Comparison of ENCODE assay signal across 8 cellular contexts in the genomic region with DNA sequence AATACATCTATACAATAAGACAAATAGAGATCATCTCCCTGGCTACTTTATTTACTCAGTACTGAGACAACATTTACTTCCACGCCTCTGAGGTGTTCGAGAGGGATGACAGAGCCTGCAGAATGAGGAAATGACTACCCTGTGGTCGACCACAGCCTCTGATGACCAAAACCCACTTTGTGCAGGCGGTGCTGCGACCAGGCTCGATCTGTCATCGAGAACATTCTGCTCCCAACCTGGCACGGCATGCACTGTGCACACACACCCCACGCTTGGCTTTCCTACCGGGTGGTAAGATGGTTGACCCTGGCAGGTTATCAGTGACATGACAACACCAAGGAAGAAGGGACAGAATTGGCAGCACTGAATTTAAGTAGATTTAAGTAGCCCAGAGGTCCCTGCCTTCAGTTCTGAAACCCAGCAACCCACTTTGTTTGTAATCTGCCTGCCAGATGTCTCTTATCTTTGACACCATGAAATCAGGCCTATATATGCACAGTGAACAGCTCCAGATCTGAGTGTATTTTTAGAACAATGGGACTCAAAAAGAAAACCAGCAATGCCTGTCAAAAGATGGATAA. TPM values are rescaled to one million over a fixed set of nuclear protein-coding genes. Genes with fewer than 3 reads are reported as not detected.
DNase-seq lines count a peak whose midpoint lies in the region; ATAC-seq and TF ChIP-seq lines count a peak whose summit lies in the region.

No MANE protein-coding gene starts in this region.

- peak overlapping the region in 2 of 4 donors; percentile 35 to 87 for H3K4me3 Mint-ChIP-seq in IgD-negative memory B cell
- H3K4me3 Mint-ChIP-seq in endothelial cell (ENCODE audit: unreplicated experiment), result no peak overlapping the region

- H3K36me3 Mint-ChIP-seq in IgD-negative memory B cell (peaks cover 27% of the 10 kb centered on the region), endothelial cell (ENCODE audit: low read depth, unreplicated experiment) (peaks cover 17% of the 10 kb centered on the region)

- no peak overlapping the region for H3K4me3 ChIP-seq in effector memory CD4-positive, alpha-beta T cell (ENCODE audit: insufficient read depth, low read depth, low read length, poor library complexity, severe bottlenecking)
- no peak overlapping the region for H3K4me3 ChIP-seq in neutrophil (ENCODE audit: low read depth in 1 of 2, low read length in 1 of 2)

- no peaks in the 10 kb centered on the region for H3K9me3 ChIP-seq in effector memory CD4-positive, alpha-beta T cell (ENCODE audit: control insufficient read depth, low read length)
- no peaks in the 10 kb centered on the region for H3K9me3 ChIP-seq in neutrophil

- H3K9me3 Mint-ChIP-seq in IgD-negative memory B cell (no peaks in the 10 kb centered on the region), endothelial cell (ENCODE audit: unreplicated experiment) (no peaks in the 10 kb centered on the region)

- H3K4me1 Mint-ChIP-seq in IgD-negative memory B cell (peaks cover 16 to 23% (median 21%) of the 10 kb centered on the region in 3 donors), endothelial cell (ENCODE audit: unreplicated experiment) (peaks cover 37% of the 10 kb centered on the region)

- no peaks in the 10 kb centered on the region for H3K4me1 ChIP-seq in effector memory CD4-positive, alpha-beta T cell (ENCODE audit: control insufficient read depth, insufficient read depth, low read length, poor library complexity, severe bottlenecking)
- H3K4me1 ChIP-seq in neutrophil (ENCODE audit: control insufficient read depth in 1 of 2, insufficient read depth in 1 of 2, low read depth in 1 of 2, low read length in 1 of 2), result peaks cover 9 to 12% of the 10 kb centered on the region in 2 experiments

- no peaks in the 10 kb centered on the region for H3K27me3 ChIP-seq in effector memory CD4-positive, alpha-beta T cell (replicated peaks; ENCODE audit: control insufficient read depth, insufficient read depth, low read length, poor library complexity, severe bottlenecking)
- H3K27me3 ChIP-seq in neutrophil, result no peaks in the 10 kb centered on the region

- ATAC-seq in GM21529 (IDR thresholded peaks at IDR 0.05; ENCODE audit: unreplicated experiment) (peak; percentile 90), omental fat pad (ENCODE audit: low FRiP score) (no peak)

- H3K36me3 ChIP-seq in effector memory CD4-positive, alpha-beta T cell (ENCODE audit: control insufficient read depth, insufficient read depth, low read length), result peaks cover 34% of the 10 kb centered on the region
- peaks cover 74% of the 10 kb centered on the region for H3K36me3 ChIP-seq in neutrophil

- TF ChIP-seq CTCF in neutrophil (IDR thresholded peaks at IDR 0.05) (no peak), endothelial cell (IDR thresholded peaks at IDR 0.05; ENCODE audit: unreplicated experiment) (no peak), omental fat pad (IDR thresholded peaks at IDR 0.05) (no peak)

- H3K27me3 Mint-ChIP-seq in IgD-negative memory B cell (no peaks in the 10 kb centered on the region), endothelial cell (ENCODE audit: unreplicated experiment) (no peaks in the 10 kb centered on the region)

- DNase-seq in GM03348 (ENCODE audit: low spot score) (peak; percentile 55), endothelial cell (ENCODE audit: low spot score) (no peak), omental fat pad (ENCODE audit: low spot score) (no peak)
- DNase-seq in activated CD4-positive, CD25-positive, alpha-beta regulatory T cell treated with anti-CD3 and anti-CD28 coated beads, Interleukin-2, amount 50 U/mL, for 72 hours, result peak; percentile 54
- DNase-seq in effector memory CD4-positive, alpha-beta T cell, result peak in 2 of 3 donors; percentile 9 to 17

- peak overlapping the region; percentile 12 for H3K27ac ChIP-seq in effector memory CD4-positive, alpha-beta T cell (ENCODE audit: insufficient read depth, low read length, poor library complexity, severe bottlenecking)
- H3K27ac ChIP-seq in neutrophil, result peak overlapping the region; percentile 15

- H3K27ac Mint-ChIP-seq in IgD-negative memory B cell (peak overlapping the region; percentile 23 to 86 (median 51)), endothelial cell (ENCODE audit: unreplicated experiment) (no peak overlapping the region)

RNA-seq across cellular contexts. Expression of a gene that starts 42.6 kb away (rescaled TPM):
- polyA plus RNA-seq in IgD-negative memory B cell, result 14.4 TPM
- 31.9 TPM for total RNA-seq in endothelial cell (ENCODE audit: unreplicated experiment)
- total RNA-seq in omental fat pad, result 10 to 100 TPM; 10.6 to 29.3 (median 15.0) TPM

RNA-seq across cellular contexts. Expression of a gene that starts 42.9 kb away (rescaled TPM):
- polyA plus RNA-seq in IgD-negative memory B cell, result 4.0 TPM
- total RNA-seq in endothelial cell (ENCODE audit: unreplicated experiment) (24.1 TPM), omental fat pad (10 to 100 TPM; 24.1 to 33.5 (median 28.2) TPM)

Comparison
In these comparisons a context has a peak if more than half of its experiments do, and no peak if none do; other contexts are left out.
1. DNase-seq: peak in GM03348 (single experiment), activated CD4-positive, CD25-positive, alpha-beta regulatory T cell treated with anti-CD3 and anti-CD28 coated beads, Interleukin-2, amount 50 U/mL, for 72 hours (single experiment) and effector memory CD4-positive, alpha-beta T cell (2 of 3); none in endothelial cell (single experiment) and omental fat pad (single experiment).